In the genomic region with DNA sequence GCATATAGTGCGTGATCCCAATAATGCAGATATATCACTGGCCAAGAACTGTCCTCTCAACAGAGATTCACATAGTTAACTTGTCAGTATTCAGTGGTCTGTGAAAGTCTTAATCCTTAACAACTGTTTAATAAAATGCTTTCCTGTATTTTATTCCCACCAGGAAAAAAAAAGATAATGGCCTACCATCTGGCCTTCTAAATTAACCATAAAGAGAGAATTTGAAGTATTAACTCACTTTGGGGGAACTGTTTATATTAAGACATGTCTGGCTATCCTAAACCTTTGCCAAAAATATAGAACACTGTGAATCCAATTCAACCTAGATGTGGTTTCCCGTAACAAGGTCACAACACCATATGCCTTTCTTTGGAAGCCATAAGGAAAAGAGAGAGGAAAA, we compare ENCODE assay signal across 15 cellular contexts. TPM values are rescaled to one million over a fixed set of nuclear protein-coding genes. Genes with fewer than 3 reads are reported as not detected.
DNase-seq lines count a peak whose midpoint lies in the region; ATAC-seq and TF ChIP-seq lines count a peak whose summit lies in the region.
"Had no signal": no experiment of that assay in that cellular context is flagged by ENCODE, and none has a peak within 500 bp of the region (broad histone marks: within the 10 kb centered on the region; RNA-seq: fewer than 3 reads in every experiment).

No MANE protein-coding gene starts in this region.

- no peak overlapping the region for H3K9ac ChIP-seq in neuronal stem cell (ENCODE audit: low read depth, low read length, poor library complexity)
- H3K9ac ChIP-seq: KMS-11 had no signal

- H2BK12ac ChIP-seq in neuronal stem cell (ENCODE audit: low read length), result no peak overlapping the region

- H3K36me3 ChIP-seq in neuronal stem cell (replicated peaks in 1 of 2; ENCODE audit: control insufficient read depth in 2 of 2, insufficient read depth in 2 of 2, low read length in 2 of 2), result no peaks in the 10 kb centered on the region
- no peaks in the 10 kb centered on the region for H3K36me3 ChIP-seq in upper lobe of right lung
- no peaks in the 10 kb centered on the region for H3K36me3 ChIP-seq in gastrocnemius medialis

- no peak overlapping the region for H4K8ac ChIP-seq in neuronal stem cell (ENCODE audit: low read depth, low read length)

- H2AK5ac ChIP-seq in neuronal stem cell (ENCODE audit: low read depth, low read length), result no peak overlapping the region

- no peak overlapping the region for H3K4me2 ChIP-seq in neuronal stem cell (ENCODE audit: insufficient read depth, low read length, poor library complexity, severe bottlenecking)
- H3K4me2 ChIP-seq: KMS-11 had no signal

- no peak overlapping the region for H3K23ac ChIP-seq in neuronal stem cell (ENCODE audit: low read depth, low read length, poor library complexity)

- H4K91ac ChIP-seq in neuronal stem cell (ENCODE audit: low read depth, low read length, poor library complexity), result no peak overlapping the region

- H3K9me3 ChIP-seq in neuronal stem cell (replicated peaks in 1 of 2; ENCODE audit: control insufficient read depth in 2 of 2, insufficient read depth in 1 of 2, low read depth in 1 of 2, low read length in 2 of 2) (no peaks in the 10 kb centered on the region), upper lobe of right lung (no peaks in the 10 kb centered on the region), gastrocnemius medialis (no peaks in the 10 kb centered on the region)

- H3K4me1 ChIP-seq in neuronal stem cell (ENCODE audit: control insufficient read depth in 2 of 2, insufficient read depth in 1 of 2, low read depth in 1 of 2, low read length in 2 of 2), result peaks cover 10 to 25% of the 10 kb centered on the region in 2 donors
- H3K4me1 ChIP-seq in upper lobe of right lung, result peaks cover 4% of the 10 kb centered on the region
- H3K4me1 ChIP-seq in gastrocnemius medialis, result peaks cover 0 to 9% of the 10 kb centered on the region in 2 donors

- intact Hi-C loops in upper lobe of right lung (cut with DNase I), result no loop called here
- intact Hi-C loops in gastrocnemius medialis (cut with DNase I; ENCODE audit: low total_unique reads), result no loop called here

- peak overlapping the region; percentile 60 for H2AFZ ChIP-seq in neuronal stem cell (ENCODE audit: low read length)

- H3K27me3 ChIP-seq in neuronal stem cell (ENCODE audit: control insufficient read depth in 3 of 3, insufficient read depth in 3 of 3, low read depth in 1 of 3, low read length in 3 of 3) (peaks cover 0 to 3% (median 0%) of the 10 kb centered on the region in 3 experiments), upper lobe of right lung (no peaks in the 10 kb centered on the region), gastrocnemius medialis (no peaks in the 10 kb centered on the region)

- in situ Hi-C loops in G401 (cut with HindIII; ENCODE audit: low sequenced_read_pairs) (no loop called here), gastrocnemius medialis (cut with MboI; ENCODE audit: low sequenced_read_pairs in 4 of 4) (no loop called here)

- H2BK120ac ChIP-seq in neuronal stem cell (ENCODE audit: low read depth, low read length), result no peak overlapping the region

- ATAC-seq in upper lobe of right lung (no peak), gastrocnemius medialis (no peak), GM21529 (IDR thresholded peaks at IDR 0.05; ENCODE audit: unreplicated experiment) (no peak)

- WGBS in neuronal stem cell (ENCODE audit: extremely low coverage in 2 of 2, insufficient read length in 2 of 2, insufficient replicate concordance in 1 of 2), 2 donors, result no CpG with 5 or more reads among the region's 2 CpGs

- H3K27ac ChIP-seq in neuronal stem cell (replicated peaks; ENCODE audit: low read length) (no peak overlapping the region), upper lobe of right lung (peak overlapping the region; percentile 36), gastrocnemius medialis (no peak overlapping the region)
- H3K27ac ChIP-seq: KMS-11, RWPE1 had no signal

- no peak for TF ChIP-seq POLR2A in gastrocnemius medialis (IDR thresholded peaks at IDR 0.05)

- H3K79me1 ChIP-seq in neuronal stem cell (ENCODE audit: low read depth, low read length), result no peaks in the 10 kb centered on the region

- no peak overlapping the region for H2BK15ac ChIP-seq in neuronal stem cell (ENCODE audit: low read length)

- no peak overlapping the region for H3K4ac ChIP-seq in neuronal stem cell (ENCODE audit: low read length)

- H2BK5ac ChIP-seq in neuronal stem cell (ENCODE audit: low read length), result no peak overlapping the region

- H3K18ac ChIP-seq in neuronal stem cell (ENCODE audit: low read length), result no peak overlapping the region

- TF ChIP-seq CTCF in upper lobe of right lung (IDR thresholded peaks at IDR 0.05) (no peak), gastrocnemius medialis (IDR thresholded peaks at IDR 0.05 in 4 of 5, conservative IDR thresholded peaks at IDR 0.05 in 1 of 5) (no peak)

- H3K14ac ChIP-seq in neuronal stem cell (ENCODE audit: low read length), result no peak overlapping the region

- H3K4me3 ChIP-seq in neuronal stem cell (ENCODE audit: low read length in 2 of 2), result no peak overlapping the region
- H3K4me3 ChIP-seq in upper lobe of right lung, result no peak overlapping the region
- no peak overlapping the region for H3K4me3 ChIP-seq in gastrocnemius medialis

- peak; percentile 65 for DNase-seq in G401 (ENCODE audit: low spot score)
- DNase-seq in NCI-H524 (lab: John Stamatoyannopoulos, UW), result peak; percentile 45 to 75
- no peak for DNase-seq in neuronal stem cell (ENCODE audit: low spot score)
- no peak for DNase-seq in upper lobe of right lung
- no peak for DNase-seq in stimulated activated CD4-positive, alpha-beta T cell treated with anti-CD3 and anti-CD28 coated beads, Interleukin-2, amount 100 ng/mL, for 24 hours
- DNase-seq in gastrocnemius medialis, result no peak
- DNase-seq: CD8-positive, alpha-beta memory T cell; NCI-H1092; NCI-H146; NCI-H226 had no signal

RNA-seq across cellular contexts. Expression of a gene that starts 0.8 kb away (rescaled TPM):
- 0.07 and 0.37 TPM in 2 replicates for total RNA-seq in G401 (2014; rRNA removed; shearing (Covaris generic))
- polyA plus RNA-seq in neuronal stem cell (2013, experiment 1 of 2), result 0.33 TPM
- polyA plus RNA-seq in neuronal stem cell (2013, experiment 2 of 2), result 0.39 TPM
- total RNA-seq in upper lobe of right lung, result 7.0 TPM
- 1 to 10 TPM in 2 of 4 donors, under 1 TPM in 2; 0.10 to 3.3 (median 1.00) TPM for total RNA-seq in gastrocnemius medialis
- total RNA-seq: CD8-positive, alpha-beta memory T cell; Daoy; MCF 10A had no signal
- polyA plus RNA-seq: CD8-positive, alpha-beta memory T cell had no signal

Comparison
In these comparisons a context has a peak if more than half of its experiments do, and no peak if none do; other contexts are left out.
1. DNase-seq: peak in G401 (single experiment) and NCI-H524 (2 of 2); none in neuronal stem cell (single experiment), upper lobe of right lung (single experiment), stimulated activated CD4-positive, alpha-beta T cell treated with anti-CD3 and anti-CD28 coated beads, Interleukin-2, amount 100 ng/mL, for 24 hours (0 of 2) and gastrocnemius medialis (0 of 2).